In the genomic region with DNA sequence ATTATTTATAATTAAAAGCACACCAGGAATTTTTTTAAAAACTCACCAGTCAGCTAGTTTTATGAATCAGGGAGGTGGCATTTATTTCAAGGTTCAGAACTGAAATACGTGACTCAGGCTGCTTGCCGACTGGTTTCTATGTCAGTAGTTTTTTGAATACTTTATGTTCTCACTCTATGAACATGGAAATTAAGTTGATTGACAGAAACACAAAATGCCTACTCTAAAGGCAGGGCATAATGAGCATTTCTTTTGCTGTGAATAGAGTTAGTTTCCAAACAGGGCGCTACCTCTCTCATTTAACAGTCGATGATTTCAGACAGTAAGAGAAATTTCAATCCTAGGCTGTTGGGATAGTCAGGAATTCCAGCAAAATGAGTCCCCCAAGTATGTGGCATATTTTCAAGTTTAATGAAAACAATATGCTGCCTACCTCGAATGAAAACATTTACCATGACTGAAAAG, we compare ENCODE assay signal across 9 cellular contexts. TPM values are rescaled to one million over a fixed set of nuclear protein-coding genes. Genes with fewer than 3 reads are reported as not detected.
DNase-seq lines count a peak whose midpoint lies in the region; ATAC-seq and TF ChIP-seq lines count a peak whose summit lies in the region.
"Had no signal": no experiment of that assay in that cellular context is flagged by ENCODE, and none has a peak within 500 bp of the region (broad histone marks: within the 10 kb centered on the region; RNA-seq: fewer than 3 reads in every experiment).

No MANE protein-coding gene starts in this region.

- intact Hi-C loops in activated CD4-positive, alpha-beta memory T cell treated with anti-CD3 and anti-CD28 coated beads for 36 hours (cut with micrococcal nuclease), result loop anchor here (1.0 to 10.0 kb wide), 3 partner anchors 30 to 507 kb away; no protein-coding TSS in a partner anchor

- peak overlapping the region; percentile 84 for H3K27ac Mint-ChIP-seq in activated naive CD4-positive, alpha-beta T cell treated with anti-CD3 and anti-CD28 coated beads, Interleukin-2, amount 50 U/mL, for 24 hours
- H3K27ac Mint-ChIP-seq in activated CD4-positive, alpha-beta memory T cell treated with anti-CD3 and anti-CD28 coated beads for 36 hours, result peak overlapping the region; percentile 74
- H3K27ac Mint-ChIP-seq in type B pancreatic cell, result peak overlapping the region; percentile 34

- peaks cover 71% of the 10 kb centered on the region for H3K4me1 ChIP-seq in iPS-20b (ENCODE audit: insufficient read depth, low read length)

- TF ChIP-seq CTCF in type B pancreatic cell (conservative IDR thresholded peaks at IDR 0.05), result no peak

- POLR2A ChIA-PET in activated CD4-positive, alpha-beta memory T cell treated with anti-CD3 and anti-CD28 coated beads for 36 hours (lab: Charles Lee), result interaction anchor here (0.9 to 1.5 kb wide), 2 partner anchors 11 to 30 kb away, joined by 3 to 6 read pairs; no protein-coding TSS in a partner anchor

- H3K9me3 ChIP-seq in iPS-20b (ENCODE audit: insufficient read depth, low read depth, low read length), result no peaks in the 10 kb centered on the region
- H3K9me3 ChIP-seq: left lung had no signal

- ATAC-seq in HG03565 (IDR thresholded peaks at IDR 0.05; ENCODE audit: unreplicated experiment) (no peak), HG03432 (IDR thresholded peaks at IDR 0.05; ENCODE audit: unreplicated experiment) (no peak)
- ATAC-seq: left lung had no signal

- CTCF ChIA-PET in activated CD4-positive, alpha-beta memory T cell treated with anti-CD3 and anti-CD28 coated beads for 36 hours (lab: Charles Lee), result interaction anchor here (1.1 to 1.3 kb wide), 2 partner anchors 618 to 710 kb away, joined by 3 to 6 read pairs; no protein-coding TSS in a partner anchor

- H3K27me3 ChIP-seq in iPS-20b (ENCODE audit: insufficient read depth, low read length), result peaks cover 50% of the 10 kb centered on the region

- 0 out of 2 replicates have a peak overlapping the region, but pooled peaks have one; percentile 17 for H3K4me3 ChIP-seq in iPS-20b (ENCODE audit: low read length)
- H3K4me3 ChIP-seq: left lung had no signal

- H3K36me3 Mint-ChIP-seq in activated naive CD4-positive, alpha-beta T cell treated with anti-CD3 and anti-CD28 coated beads, Interleukin-2, amount 50 U/mL, for 24 hours, result peaks cover 7% of the 10 kb centered on the region
- peaks cover 15% of the 10 kb centered on the region for H3K36me3 Mint-ChIP-seq in activated CD4-positive, alpha-beta memory T cell treated with anti-CD3 and anti-CD28 coated beads for 36 hours
- peaks cover 9% of the 10 kb centered on the region for H3K36me3 Mint-ChIP-seq in type B pancreatic cell

- H3K9me3 Mint-ChIP-seq in activated naive CD4-positive, alpha-beta T cell treated with anti-CD3 and anti-CD28 coated beads, Interleukin-2, amount 50 U/mL, for 24 hours, result no peaks in the 10 kb centered on the region
- H3K9me3 Mint-ChIP-seq in activated CD4-positive, alpha-beta memory T cell treated with anti-CD3 and anti-CD28 coated beads for 36 hours, result no peaks in the 10 kb centered on the region
- H3K9me3 Mint-ChIP-seq in type B pancreatic cell, result no peaks in the 10 kb centered on the region

- no peaks in the 10 kb centered on the region; the same call in 1 of the 2 replicates for H3K36me3 ChIP-seq in iPS-20b (ENCODE audit: insufficient read depth, low read depth, low read length)
- H3K36me3 ChIP-seq: left lung had no signal

- H3K9ac ChIP-seq in iPS-20b (ENCODE audit: low read depth, low read length), result peak overlapping the region; percentile 31; the same call in 1 of the 2 replicates

- DNase-seq in activated naive CD4-positive, alpha-beta T cell treated with Interleukin-2 at 50 U/mL for 16 hours, result no peak
- peak; percentile 43 for DNase-seq in activated CD4-positive, alpha-beta memory T cell treated with anti-CD3 and anti-CD28 coated beads for 36 hours
- no peak for DNase-seq in type B pancreatic cell (ENCODE audit: extremely low spot score, unreplicated experiment)
- DNase-seq in COR-L47 (lab: John Stamatoyannopoulos, UW), result no peak
- DNase-seq: left lung had no signal

- peak overlapping the region; percentile 77 for H3K4me3 Mint-ChIP-seq in activated naive CD4-positive, alpha-beta T cell treated with anti-CD3 and anti-CD28 coated beads, Interleukin-2, amount 50 U/mL, for 24 hours
- H3K4me3 Mint-ChIP-seq in activated CD4-positive, alpha-beta memory T cell treated with anti-CD3 and anti-CD28 coated beads for 36 hours, result peak overlapping the region; percentile 64
- peak overlapping the region; percentile 69 for H3K4me3 Mint-ChIP-seq in type B pancreatic cell

- peaks cover 76% of the 10 kb centered on the region for H3K4me1 Mint-ChIP-seq in activated naive CD4-positive, alpha-beta T cell treated with anti-CD3 and anti-CD28 coated beads, Interleukin-2, amount 50 U/mL, for 24 hours
- H3K4me1 Mint-ChIP-seq in activated CD4-positive, alpha-beta memory T cell treated with anti-CD3 and anti-CD28 coated beads for 36 hours (ENCODE audit: low read depth), result peaks cover 77% of the 10 kb centered on the region
- peaks cover 50% of the 10 kb centered on the region for H3K4me1 Mint-ChIP-seq in type B pancreatic cell (ENCODE audit: unreplicated experiment)

- no peak overlapping the region for H3K27ac ChIP-seq in iPS-20b (ENCODE audit: low read length)
- H3K27ac ChIP-seq: left lung had no signal

- H3K27me3 Mint-ChIP-seq in activated naive CD4-positive, alpha-beta T cell treated with anti-CD3 and anti-CD28 coated beads, Interleukin-2, amount 50 U/mL, for 24 hours, result no peaks in the 10 kb centered on the region
- no peaks in the 10 kb centered on the region for H3K27me3 Mint-ChIP-seq in activated CD4-positive, alpha-beta memory T cell treated with anti-CD3 and anti-CD28 coated beads for 36 hours
- peaks cover 62% of the 10 kb centered on the region for H3K27me3 Mint-ChIP-seq in type B pancreatic cell

RNA-seq across cellular contexts. Expression of a gene that starts 6.7 kb away (rescaled TPM):
- 10 to 100 TPM; 13.4 to 13.9 TPM for total RNA-seq in activated CD4-positive, alpha-beta memory T cell treated with anti-CD3 and anti-CD28 coated beads for 36 hours
- total RNA-seq in type B pancreatic cell (ENCODE audit: low replicate concordance), result 6.6 and 12.9 TPM in 2 replicates

Comparison
In these comparisons a context has a peak if more than half of its experiments do, and no peak if none do; other contexts are left out.
1. H3K27ac Mint-ChIP-seq: peak in every context shown above with its lines; median percentile 84 in activated naive CD4-positive, alpha-beta T cell treated with anti-CD3 and anti-CD28 coated beads, Interleukin-2, amount 50 U/mL, for 24 hours; 74 in activated CD4-positive, alpha-beta memory T cell treated with anti-CD3 and anti-CD28 coated beads for 36 hours; 34 in type B pancreatic cell.